Comparison of ENCODE assay signal across 14 cellular contexts in genomic region chr21:40846566-40847411, GRCh38. TPM values are rescaled to one million over a fixed set of nuclear protein-coding genes. Genes with fewer than 3 reads are reported as not detected.
DNase-seq lines count a peak whose midpoint lies in the region; ATAC-seq, FAIRE-seq and TF ChIP-seq lines count a peak whose summit lies in the region.
"Had no signal": no experiment of that assay in that cellular context is flagged by ENCODE, and none has a peak within 500 bp of the region (broad histone marks: within the 10 kb centered on the region; RNA-seq: fewer than 3 reads in every experiment).

DSCAM (minus strand) TSS chr21:40847158; CDS start chr21:40846661, 497 bp downstream.

- peaks cover 55% of the 10 kb centered on the region for H3K27me3 Mint-ChIP-seq in WTC11 (ENCODE audit: low read depth)
- peaks cover 30 to 46% of the 10 kb centered on the region in 2 donors for H3K27me3 Mint-ChIP-seq in stimulated activated naive B cell treated with anti-CD40 and anti-IgM and Interleukin-4, amounts not matched to agents 10 μg/mL and 1 μg/mL and 100 μg/mL, for 72 hours

- TF ChIP-seq CTCF in A549 (IDR thresholded peaks at IDR 0.05) (no peak), WTC11 (IDR thresholded peaks at IDR 0.05) (no peak), tibial nerve (IDR thresholded peaks at IDR 0.05) (no peak)

- H3K4me3 Mint-ChIP-seq in WTC11, result peak within 1 kb of the TSS; percentile 76
- peak within 1 kb of the TSS in 1 of 2 donors; percentile 14 for H3K4me3 Mint-ChIP-seq in stimulated activated naive B cell treated with anti-CD40 and anti-IgM and Interleukin-4, amounts not matched to agents 10 μg/mL and 1 μg/mL and 100 μg/mL, for 72 hours
- H3K4me3 Mint-ChIP-seq: activated naive CD4-positive, alpha-beta T cell treated with anti-CD3 and anti-CD28 coated beads for 36 hours; T-helper 2 cell treated with Interferon-gamma antibody and Interleukin-4, amounts not matched to agents 5 μg/mL and 100 μg/mL, for 36 hours had no signal

- H3K9me3 Mint-ChIP-seq in WTC11, result no peaks in the 10 kb centered on the region
- H3K9me3 Mint-ChIP-seq in stimulated activated naive B cell treated with anti-CD40 and anti-IgM and Interleukin-4, amounts not matched to agents 10 μg/mL and 1 μg/mL and 100 μg/mL, for 72 hours, result no peaks in the 10 kb centered on the region
- H3K9me3 Mint-ChIP-seq: activated naive CD4-positive, alpha-beta T cell treated with anti-CD3 and anti-CD28 coated beads for 36 hours; T-helper 2 cell treated with Interferon-gamma antibody and Interleukin-4, amounts not matched to agents 5 μg/mL and 100 μg/mL, for 36 hours had no signal

- CTCF ChIA-PET in A549 (lab: Yijun Ruan, JAX), result no interaction called here
- CTCF ChIA-PET in WTC11 (lab: Charles Lee), result interaction anchor here (0.7 to 1.6 kb wide), 7 partner anchors 11 to 1153 kb away, joined by 3 to 8 read pairs (median 3); no protein-coding TSS in a partner anchor

- H3K27me3 ChIP-seq in iPS-20b (ENCODE audit: insufficient read depth, low read length) (peaks cover 54% of the 10 kb centered on the region), tibial nerve (peaks cover 0 to 19% of the 10 kb centered on the region in 2 donors)
- H3K27me3 ChIP-seq: BLaER1 treated with 17β-estradiol and CSF1 and Interleukin-3, amounts not matched to agents 10 nM and 100 nM had no signal

- no peak for DNase-seq in A549 (ENCODE audit: low read depth in 1 of 2, low spot score in 1 of 2)
- peak; percentile 78 for DNase-seq in NCI-H1092 (lab: John Stamatoyannopoulos, UW)
- DNase-seq in WTC11 (ENCODE audit: low spot score), result peak; percentile 60
- no peak for DNase-seq in Kasumi-1 (lab: John Stamatoyannopoulos, UW)
- no peak for DNase-seq in tibial nerve (ENCODE audit: low spot score in 2 of 2)
- DNase-seq in stimulated activated naive B cell treated with anti-CD40 and anti-IgM and Interleukin-4, amounts not matched to agents 10 μg/mL and 1 μg/mL and 100 μg/mL, for 72 hours, result no peak
- DNase-seq: activated naive CD4-positive, alpha-beta T cell treated with anti-CD3 and anti-CD28 coated beads for 36 hours had no signal

- H3K4me1 ChIP-seq in A549 (no peaks in the 10 kb centered on the region), iPS-20b (ENCODE audit: insufficient read depth, low read length) (peaks cover 8% of the 10 kb centered on the region; the same call in 1 of the 2 replicates), tibial nerve (peaks cover 0 to 8% (median 0%) of the 10 kb centered on the region in 4 donors)

- no peaks in the 10 kb centered on the region for H3K9me3 ChIP-seq in A549
- H3K9me3 ChIP-seq in iPS-20b (ENCODE audit: insufficient read depth, low read depth, low read length), result no peaks in the 10 kb centered on the region
- no peaks in the 10 kb centered on the region for H3K9me3 ChIP-seq in tibial nerve
- H3K9me3 ChIP-seq: neutrophil had no signal

- H3K4me3 ChIP-seq in A549, result no peak within 1 kb of the TSS
- H3K4me3 ChIP-seq in iPS-20b (ENCODE audit: low read length), result peak within 1 kb of the TSS; percentile 60; the same call in 1 of the 2 replicates
- peak within 1 kb of the TSS in 1 of 4 donors; percentile 14 for H3K4me3 ChIP-seq in tibial nerve
- H3K4me3 ChIP-seq: BLaER1 treated with 17β-estradiol and CSF1 and Interleukin-3, amounts not matched to agents 10 nM and 100 nM had no signal

- H3K9ac ChIP-seq in iPS-20b (ENCODE audit: low read depth, low read length), result no peak within 1 kb of the TSS
- H3K9ac ChIP-seq: BLaER1 treated with 17β-estradiol and CSF1 and Interleukin-3, amounts not matched to agents 10 nM and 100 nM had no signal

- WGBS in A549 (ENCODE audit: missing lambda C conversion rate), result 36% methylated on average over 8 of the region's 95 CpGs
- WGBS in tibial nerve, 2 donors, result 4 to 8% methylated on average over 45 to 61 of the region's 95 CpGs

- H3K4me1 Mint-ChIP-seq in WTC11, result peaks cover 19% of the 10 kb centered on the region
- H3K4me1 Mint-ChIP-seq in stimulated activated naive B cell treated with anti-CD40 and anti-IgM and Interleukin-4, amounts not matched to agents 10 μg/mL and 1 μg/mL and 100 μg/mL, for 72 hours, result no peaks in the 10 kb centered on the region

- ATAC-seq in A549, result no peak
- ATAC-seq in WTC11, result peak; percentile 82
- ATAC-seq in HG02981 (IDR thresholded peaks at IDR 0.05; ENCODE audit: unreplicated experiment), result no peak
- ATAC-seq in stimulated activated naive B cell treated with anti-CD40 and anti-IgM and Interleukin-4, amounts not matched to agents 10 μg/mL and 1 μg/mL and 100 μg/mL, for 72 hours (replicated peaks), result no peak

- H3K27ac ChIP-seq in A549 (no peak within 1 kb of the TSS), iPS-20b (ENCODE audit: low read length) (no peak within 1 kb of the TSS), tibial nerve (no peak within 1 kb of the TSS)
- H3K27ac ChIP-seq: BLaER1 treated with 17β-estradiol and CSF1 and Interleukin-3, amounts not matched to agents 10 nM and 100 nM; neutrophil had no signal

- no peaks in the 10 kb centered on the region for H3K36me3 Mint-ChIP-seq in WTC11
- no peaks in the 10 kb centered on the region for H3K36me3 Mint-ChIP-seq in stimulated activated naive B cell treated with anti-CD40 and anti-IgM and Interleukin-4, amounts not matched to agents 10 μg/mL and 1 μg/mL and 100 μg/mL, for 72 hours

- no peak within 1 kb of the TSS for H3K27ac Mint-ChIP-seq in WTC11
- no peak within 1 kb of the TSS for H3K27ac Mint-ChIP-seq in stimulated activated naive B cell treated with anti-CD40 and anti-IgM and Interleukin-4, amounts not matched to agents 10 μg/mL and 1 μg/mL and 100 μg/mL, for 72 hours
- H3K27ac Mint-ChIP-seq: activated naive CD4-positive, alpha-beta T cell treated with anti-CD3 and anti-CD28 coated beads for 36 hours; T-helper 2 cell treated with Interferon-gamma antibody and Interleukin-4, amounts not matched to agents 5 μg/mL and 100 μg/mL, for 36 hours had no signal

- H3K4me2 ChIP-seq in A549, result peak within 1 kb of the TSS; percentile 17; the same call in 1 of the 3 replicates

- no peak for TF ChIP-seq POLR2A in A549 (IDR thresholded peaks at IDR 0.05; ENCODE audit: low read length)
- no peak for TF ChIP-seq POLR2A in tibial nerve (IDR thresholded peaks at IDR 0.05)

- TF ChIP-seq RAD21 in A549 (conservative IDR thresholded peaks at IDR 0.05 in 1 of 2, IDR thresholded peaks at IDR 0.05 in 1 of 2), result no peak

- FAIRE-seq in A549 (lab: Jason Lieb, UNC), result no peak

- H3K36me3 ChIP-seq in iPS-20b (ENCODE audit: insufficient read depth, low read depth, low read length), result no peaks in the 10 kb centered on the region
- H3K36me3 ChIP-seq in tibial nerve, result no peaks in the 10 kb centered on the region
- H3K36me3 ChIP-seq: BLaER1 treated with 17β-estradiol and CSF1 and Interleukin-3, amounts not matched to agents 10 nM and 100 nM; neutrophil had no signal

- POLR2A ChIA-PET in A549 (lab: Yijun Ruan, JAX), result no interaction called here
- POLR2A ChIA-PET in WTC11 (lab: Charles Lee), result no interaction called here

- TF ChIP-seq EP300 in A549 (IDR thresholded peaks at IDR 0.05), result no peak
- no peak for TF ChIP-seq EP300 in tibial nerve (IDR thresholded peaks at IDR 0.05)

TF ChIP-seq in A549, 52 proteins besides CTCF, POLR2A, EP300 and RAD21 (continues in another document):
- TF ChIP-seq KDM1A (IDR thresholded peaks at IDR 0.05; ENCODE audit: low read depth) (no peak), FOXS1 (CRISPR knock-in tag; IDR thresholded peaks at IDR 0.05) (no peak), HMGXB4 (CRISPR knock-in tag; IDR thresholded peaks at IDR 0.05; ENCODE audit: borderline replicate concordance) (no peak)
- TF ChIP-seq, protein P1, sequence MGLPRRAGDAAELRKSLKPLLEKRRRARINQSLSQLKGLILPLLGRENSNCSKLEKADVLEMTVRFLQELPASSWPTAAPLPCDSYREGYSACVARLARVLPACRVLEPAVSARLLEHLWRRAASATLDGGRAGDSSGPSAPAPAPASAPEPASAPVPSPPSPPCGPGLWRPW (IDR thresholded peaks at IDR 0.05), result no peak

TF ChIP-seq in WTC11, 78 proteins besides CTCF, POLR2A, EP300 and RAD21 (continues in another document):
- TF ChIP-seq MYBL2 (CRISPR knock-in tag; IDR thresholded peaks at IDR 0.05) (0 out of 2 replicates have a peak, but pooled peaks have one; percentile 45), MXD4 (CRISPR knock-in tag; IDR thresholded peaks at IDR 0.05; ENCODE audit: borderline replicate concordance) (no peak), ETV6 (CRISPR knock-in tag; IDR thresholded peaks at IDR 0.05) (0 out of 2 replicates have a peak, but pooled peaks have one; percentile 27), ERG (CRISPR knock-in tag; IDR thresholded peaks at IDR 0.05) (no peak), FOXP1 (CRISPR knock-in tag; IDR thresholded peaks at IDR 0.05; ENCODE audit: borderline replicate concordance) (peak; percentile 52; the same call in 1 of the 2 replicates), ZNF423 (CRISPR knock-in tag; IDR thresholded peaks at IDR 0.05) (peak; percentile 4; the same call in 1 of the 2 replicates)
- TF ChIP-seq, protein P2, sequence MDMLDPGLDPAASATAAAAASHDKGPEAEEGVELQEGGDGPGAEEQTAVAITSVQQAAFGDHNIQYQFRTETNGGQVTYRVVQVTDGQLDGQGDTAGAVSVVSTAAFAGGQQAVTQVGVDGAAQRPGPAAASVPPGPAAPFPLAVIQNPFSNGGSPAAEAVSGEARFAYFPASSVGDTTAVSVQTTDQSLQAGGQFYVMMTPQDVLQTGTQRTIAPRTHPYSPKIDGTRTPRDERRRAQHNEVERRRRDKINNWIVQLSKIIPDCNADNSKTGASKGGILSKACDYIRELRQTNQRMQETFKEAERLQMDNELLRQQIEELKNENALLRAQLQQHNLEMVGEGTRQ (CRISPR knock-in tag; IDR thresholded peaks at IDR 0.05), result 0 out of 2 replicates have a peak, but pooled peaks have one; percentile 35

RNA-seq across cellular contexts. Expression of gene DSCAM, which starts in this region (rescaled TPM):
- not detected in 2 replicates for polyA plus RNA-seq in A549 (2011; rRNA removed)
- not detected in 2 replicates for polyA plus RNA-seq in A549 (2012; cell fraction: cytosol; rRNA removed)
- not detected in 2 replicates for polyA plus RNA-seq in A549 (2012; cell fraction: nucleus; rRNA removed)
- polyA plus RNA-seq in A549 (2017; fragmentation: RNase III; extraction: RNeasy Plus Mini Kit Qiagen cat#74134 plus additional on column Dnase treatment), result not detected in 3 replicates
- not detected in 2 replicates for polyA minus RNA-seq in A549 (2011; rRNA and poly(A)+ RNA removed)
- total RNA-seq in WTC11 (2021), result 0.09 to 0.14 TPM (median 0.13 TPM) in 3 replicates
- total RNA-seq in tibial nerve, result under 1 TPM in 2 of 4 donors, not detected in 2; under 0.01 to 0.44 TPM
- total RNA-seq: activated naive CD4-positive, alpha-beta T cell treated with anti-CD3 and anti-CD28 coated beads for 36 hours; fibroblast of villous mesenchyme; LHCN-M2 had no signal

Comparison
In these comparisons a context has a peak if more than half of its experiments do, and no peak if none do; other contexts are left out.
1. Peak in DNase-seq and ATAC-seq in WTC11; RNA of the gene not detected or under 1 TPM.